25 cellular contexts compared by ENCODE assay signal in the genomic region with DNA sequence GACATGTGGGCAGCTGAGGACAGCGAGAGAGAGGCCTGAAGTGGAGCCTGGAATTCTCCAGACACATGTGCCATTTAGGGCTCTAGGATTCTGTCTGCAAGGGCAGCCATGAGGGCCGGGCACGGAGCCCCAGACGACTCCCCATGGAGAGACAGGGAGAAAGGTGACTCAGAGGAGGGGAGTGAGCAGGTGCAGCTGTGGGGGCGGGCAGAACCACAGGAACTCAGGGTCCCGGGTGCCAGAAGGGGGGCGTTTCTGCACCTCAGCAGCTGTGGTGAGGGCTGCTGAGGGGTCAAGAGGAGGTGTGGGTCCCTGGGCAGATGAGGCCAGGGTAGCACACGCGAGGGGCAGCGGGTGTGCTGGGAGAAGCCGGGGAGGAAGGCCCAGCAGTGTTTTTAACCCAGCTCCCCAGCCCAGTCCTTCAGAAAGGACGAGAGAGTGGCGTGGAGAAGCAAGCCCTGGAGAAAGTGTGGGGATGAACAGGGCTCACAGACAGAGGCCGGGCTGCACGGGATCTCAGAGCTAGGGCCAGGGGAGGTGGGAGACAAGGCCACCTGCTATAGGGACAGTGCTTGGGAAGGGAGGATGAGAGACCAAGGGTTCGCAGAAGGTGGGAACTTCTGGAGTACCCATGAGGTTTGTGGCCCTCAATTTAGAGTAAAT. TPM values are rescaled to one million over a fixed set of nuclear protein-coding genes. Genes with fewer than 3 reads are reported as not detected.
DNase-seq lines count a peak whose midpoint lies in the region; ATAC-seq and TF ChIP-seq lines count a peak whose summit lies in the region.
"Had no signal": no experiment of that assay in that cellular context is flagged by ENCODE, and none has a peak within 500 bp of the region (broad histone marks: within the 10 kb centered on the region; RNA-seq: fewer than 3 reads in every experiment).

No MANE protein-coding gene starts in this region.

- DNase-seq in SJCRH30, result peak; percentile 52 to 55
- no peak for DNase-seq in esophagus squamous epithelium (lab: John Stamatoyannopoulos, UW)
- no peak for DNase-seq in mesenchymal stem cell
- no peak for DNase-seq in thoracic aorta (ENCODE audit: low spot score)
- DNase-seq in DMS53 (lab: John Stamatoyannopoulos, UW), result no peak
- no peak for DNase-seq in HAP-1 (ENCODE audit: low spot score in 2 of 2)
- no peak for DNase-seq in pons (ENCODE audit: low spot score)
- DNase-seq: activated CD4-positive, CD25-positive, alpha-beta regulatory T cell; activated CD8-positive, alpha-beta T cell treated with anti-CD3 and anti-CD28 coated beads, Interleukin-2, amount 10 ng/mL, durations not matched to agents 7 days and 5 days; activated naive CD4-positive, alpha-beta T cell; activated T-cell treated with anti-CD3 and anti-CD28 coated beads, Interleukin-2, amount 50 U/mL, for 24 hours; cerebellar nuclear complex; DMS79; effector CD8-positive, alpha-beta T cell; Kasumi-1; NCI-H1048; NCI-H2029; NCI-H446 treated with DMSO at 0.1 percent for 48 hours; stimulated activated naive CD4-positive, alpha-beta T cell; T1000 had no signal

- intact Hi-C loops in esophagus squamous epithelium (cut with DNase I), result no loop called here

- no peak overlapping the region for H3K4ac ChIP-seq in mesenchymal stem cell (ENCODE audit: low read depth in 1 of 2, low read length in 2 of 2)

- 62 to 83% methylated on average over 6 to 13 of the region's 16 CpGs for WGBS in esophagus squamous epithelium, 2 donors
- WGBS in mesenchymal stem cell, result 80% methylated on average over 16 of the region's 16 CpGs

- H3K9ac ChIP-seq in mesenchymal stem cell (ENCODE audit: low read length), result no peak overlapping the region

- peaks cover 2% of the 10 kb centered on the region for H3K79me1 ChIP-seq in mesenchymal stem cell (replicated peaks; ENCODE audit: low read length, poor library complexity, severe bottlenecking)

- H3K4me1 ChIP-seq in SJCRH30 (peaks cover 13% of the 10 kb centered on the region), esophagus squamous epithelium (peaks cover 7 to 87% (median 38%) of the 10 kb centered on the region in 3 donors), mesenchymal stem cell (ENCODE audit: control insufficient read depth, insufficient read depth, low read depth, low read length) (peaks cover 26% of the 10 kb centered on the region), thoracic aorta (ENCODE audit: control insufficient read depth in 1 of 2, low read depth in 2 of 2) (peaks cover 27 to 71% of the 10 kb centered on the region in 2 donors), HAP-1 (no peaks in the 10 kb centered on the region)

- no peak overlapping the region for H2AK5ac ChIP-seq in mesenchymal stem cell (ENCODE audit: low read length, severe bottlenecking)

- in situ Hi-C loops in HAP-1 (cut with MboI; ENCODE audit: low sequenced_read_pairs), result no loop called here

- no peak overlapping the region for H2AFZ ChIP-seq in mesenchymal stem cell (ENCODE audit: low read depth, low read length)

- peak overlapping the region; percentile 65 for H2BK15ac ChIP-seq in mesenchymal stem cell (ENCODE audit: low read depth, poor library complexity, severe bottlenecking)

- no peak overlapping the region for H2BK120ac ChIP-seq in mesenchymal stem cell (ENCODE audit: low read depth, low read length)

- no peak overlapping the region for H3K4me2 ChIP-seq in mesenchymal stem cell (ENCODE audit: low read length, poor library complexity, severe bottlenecking)

- TF ChIP-seq CTCF in esophagus squamous epithelium (IDR thresholded peaks at IDR 0.05) (no peak), thoracic aorta (IDR thresholded peaks at IDR 0.05) (no peak)

- no peak overlapping the region for H3K27ac ChIP-seq in SJCRH30
- H3K27ac ChIP-seq in esophagus squamous epithelium, result peak overlapping the region; percentile 14 to 66 (median 56)
- H3K27ac ChIP-seq in mesenchymal stem cell (ENCODE audit: low read length, poor library complexity, severe bottlenecking), result no peak overlapping the region
- peak overlapping the region; percentile 39 to 54 for H3K27ac ChIP-seq in thoracic aorta

- H3K4me3 ChIP-seq in SJCRH30 (no peak overlapping the region), esophagus squamous epithelium (no peak overlapping the region), mesenchymal stem cell (ENCODE audit: insufficient read depth in 1 of 2, low read depth in 1 of 2, low read length in 2 of 2) (no peak overlapping the region), thoracic aorta (no peak overlapping the region), HAP-1 (no peak overlapping the region)

- H4K91ac ChIP-seq in mesenchymal stem cell (ENCODE audit: low read length), result peak overlapping the region; percentile 43

- H3K36me3 ChIP-seq in SJCRH30, result no peaks in the 10 kb centered on the region
- peaks cover 0 to 23% (median 0%) of the 10 kb centered on the region in 3 donors for H3K36me3 ChIP-seq in esophagus squamous epithelium
- peaks cover 0 to 45% of the 10 kb centered on the region in 2 experiments for H3K36me3 ChIP-seq in mesenchymal stem cell (ENCODE audit: control insufficient read depth in 1 of 2, insufficient read depth in 2 of 2, low read depth in 1 of 2, low read length in 2 of 2)
- H3K36me3 ChIP-seq in thoracic aorta, result peaks cover 37% of the 10 kb centered on the region
- H3K36me3 ChIP-seq in HAP-1 (replicated peaks), result no peaks in the 10 kb centered on the region

- no peak overlapping the region for H4K8ac ChIP-seq in mesenchymal stem cell (ENCODE audit: low read length)

- no peak overlapping the region for H2BK5ac ChIP-seq in mesenchymal stem cell (ENCODE audit: low read depth, low read length, poor library complexity, severe bottlenecking)

- TF ChIP-seq POLR2A in esophagus squamous epithelium (IDR thresholded peaks at IDR 0.05), result no peak

- H3K9me3 ChIP-seq in SJCRH30 (replicated peaks) (no peaks in the 10 kb centered on the region), esophagus squamous epithelium (no peaks in the 10 kb centered on the region), mesenchymal stem cell (ENCODE audit: control insufficient read depth, low read length) (no peaks in the 10 kb centered on the region), thoracic aorta (no peaks in the 10 kb centered on the region), HAP-1 (no peaks in the 10 kb centered on the region)

- no peak overlapping the region for H3K23ac ChIP-seq in mesenchymal stem cell (ENCODE audit: low read length in 2 of 2)

- no peak overlapping the region for H2BK12ac ChIP-seq in mesenchymal stem cell (ENCODE audit: low read length in 2 of 2)

- H3K18ac ChIP-seq in mesenchymal stem cell (ENCODE audit: low read depth in 1 of 2, low read length in 2 of 2), result no peak overlapping the region

- no peak for ATAC-seq in thoracic aorta (ENCODE audit: insufficient number of reproducible peaks, low FRiP score, low read depth)
- no peak for ATAC-seq in GM21619 (IDR thresholded peaks at IDR 0.05; ENCODE audit: unreplicated experiment)
- ATAC-seq: activated CD8-positive, alpha-beta T cell treated with anti-CD3 and anti-CD28 coated beads, Interleukin-2, amount 10 ng/mL, durations not matched to agents 7 days and 5 days; left lobe of liver had no signal

- H3K27me3 ChIP-seq in SJCRH30 (no peaks in the 10 kb centered on the region), esophagus squamous epithelium (no peaks in the 10 kb centered on the region), mesenchymal stem cell (ENCODE audit: control insufficient read depth in 1 of 2, insufficient read depth in 1 of 2, low read length in 2 of 2) (peaks cover 0 to 6% of the 10 kb centered on the region in 2 experiments), thoracic aorta (replicated peaks; ENCODE audit: insufficient read depth) (no peaks in the 10 kb centered on the region), HAP-1 (ENCODE audit: low read depth) (no peaks in the 10 kb centered on the region)

- H3K14ac ChIP-seq in mesenchymal stem cell (ENCODE audit: low read length in 2 of 2), result no peak overlapping the region

RNA-seq across cellular contexts. Expression of gene GPR17, which starts 7.6 kb away (rescaled TPM):
- total RNA-seq in SJCRH30 (2014; rRNA removed; shearing (Covaris generic)), result 0.18 TPM in 1 of 2 replicates, not detected in the other
- total RNA-seq in esophagus squamous epithelium, result not detected
- polyA plus RNA-seq in mesenchymal stem cell (2013, experiment 1 of 2), result not detected
- polyA plus RNA-seq in mesenchymal stem cell (2013, experiment 2 of 2), result not detected
- total RNA-seq in thoracic aorta, result not detected
- total RNA-seq: activated CD8-positive, alpha-beta T cell treated with anti-CD3 and anti-CD28 coated beads, Interleukin-2, amount 10 ng/mL, durations not matched to agents 7 days and 5 days; H1; left lobe of liver; mononuclear cell; ureter had no signal

RNA-seq across cellular contexts. Expression of gene LIMS2, which starts 21.8 kb away (rescaled TPM):
- total RNA-seq in SJCRH30 (2014; rRNA removed; shearing (Covaris generic)), result 4.0 and 5.5 TPM in 2 replicates
- total RNA-seq in esophagus squamous epithelium (10 to 100 TPM in 1 of 4 donors, 1 to 10 TPM in 3; 2.4 to 29.6 (median 5.9) TPM), thoracic aorta (100 to 1,000 TPM; 177 to 246 TPM)
- polyA plus RNA-seq in mesenchymal stem cell (2013, experiment 1 of 2), result 37.6 TPM
- polyA plus RNA-seq in mesenchymal stem cell (2013, experiment 2 of 2), result 36.4 TPM

RNA-seq across cellular contexts. Expression of gene SFT2D3, which starts 47.7 kb away (rescaled TPM):
- 10.0 and 12.7 TPM in 2 replicates for total RNA-seq in SJCRH30 (2014; rRNA removed; shearing (Covaris generic))
- total RNA-seq in esophagus squamous epithelium (10 to 100 TPM in 1 of 4 donors, 1 to 10 TPM in 3; 3.3 to 10.5 (median 5.9) TPM), thoracic aorta (1 to 10 TPM; 7.1 to 9.5 TPM)
- 4.5 TPM for polyA plus RNA-seq in mesenchymal stem cell (2013, experiment 1 of 2)
- polyA plus RNA-seq in mesenchymal stem cell (2013, experiment 2 of 2), result 4.7 TPM

Comparison
In these comparisons a context has a peak if more than half of its experiments do, and no peak if none do; other contexts are left out.
1. DNase-seq: peak in SJCRH30 (2 of 2); none in esophagus squamous epithelium (single experiment), mesenchymal stem cell (single experiment), thoracic aorta (single experiment), DMS53 (single experiment), HAP-1 (0 of 2) and pons (single experiment).
2. H3K27ac ChIP-seq: peak in esophagus squamous epithelium (4 of 4) and thoracic aorta (2 of 2); none in SJCRH30 (single experiment) and mesenchymal stem cell (single experiment).
3. RNA of gene LIMS2, which starts 21.8 kb away (total RNA-seq): 177 to 246 TPM in thoracic aorta; 2.4 to 29.6 TPM in esophagus squamous epithelium and 4.0 to 5.5 TPM in SJCRH30; every median in the first group is over 4 times any median in the second.